8 cellular contexts compared by ENCODE assay signal in the genomic region with DNA sequence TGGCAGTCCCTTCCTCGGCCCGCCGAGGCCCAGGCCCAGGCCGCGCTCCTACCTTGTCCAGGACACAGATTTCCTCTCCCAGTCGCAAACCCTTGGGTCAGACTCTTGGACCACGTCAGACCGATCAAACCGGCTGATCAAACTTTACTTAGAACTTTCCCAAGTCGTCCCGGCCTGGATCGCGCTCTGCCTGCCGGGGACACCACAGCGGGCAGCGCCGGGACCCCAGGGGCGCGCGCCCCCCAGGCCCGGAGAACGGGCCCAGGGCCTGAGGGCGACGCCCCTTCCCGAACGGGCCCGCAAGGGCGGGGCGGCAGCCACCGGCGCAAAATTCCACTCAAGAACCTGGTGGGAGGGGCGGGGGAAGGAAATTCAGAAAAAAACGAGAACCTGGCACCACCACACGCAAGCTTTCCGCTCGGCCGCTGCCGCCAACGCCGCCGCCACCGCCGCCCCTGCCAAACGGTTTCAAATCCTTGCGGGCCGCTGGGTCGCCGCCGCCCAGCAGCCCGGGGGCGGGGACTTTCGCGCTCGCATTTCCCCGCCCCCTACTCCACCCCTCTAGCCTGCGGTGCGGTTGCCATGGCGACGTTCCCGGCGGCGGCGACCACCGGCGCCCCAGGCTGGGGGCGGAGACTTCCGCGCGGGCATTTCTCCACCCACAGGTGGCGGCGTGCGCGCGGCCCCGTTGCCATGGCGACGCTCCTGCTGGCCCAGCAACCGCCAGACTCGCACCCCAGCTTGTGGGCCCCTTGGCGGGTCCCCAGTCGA. TPM values are rescaled to one million over a fixed set of nuclear protein-coding genes. Genes with fewer than 3 reads are reported as not detected.
DNase-seq lines count a peak whose midpoint lies in the region; FAIRE-seq and TF ChIP-seq lines count a peak whose summit lies in the region.

Gene CEP112, minus strand, starts transcription at position 527 of the 771 bp plus-strand sequence.

- H3K27me3 ChIP-seq in astrocyte (ENCODE audit: insufficient read depth, low read length): no peaks in the 10 kb centered on the region
- H3K27me3 ChIP-seq in hepatocyte: no peaks in the 10 kb centered on the region
- H3K27me3 ChIP-seq in vagina: no peaks in the 10 kb centered on the region

- no peaks in the 10 kb centered on the region for H3K9me2 ChIP-seq in hepatocyte (replicated peaks; ENCODE audit: insufficient read depth)

- H3K36me3 Mint-ChIP-seq in HFFc6 (ENCODE audit: low read depth): no peaks in the 10 kb centered on the region
- no peaks in the 10 kb centered on the region for H3K36me3 Mint-ChIP-seq in astrocyte (ENCODE audit: low read depth, unreplicated experiment)

- no peaks in the 10 kb centered on the region for H3K9me3 ChIP-seq in astrocyte (ENCODE audit: insufficient read depth, low read depth, low read length)
- H3K9me3 ChIP-seq in hepatocyte (ENCODE audit: low read depth): no peaks in the 10 kb centered on the region
- no peaks in the 10 kb centered on the region for H3K9me3 ChIP-seq in vagina

- H3K4me3 Mint-ChIP-seq in HFFc6: peak within 1 kb of the TSS; percentile 91
- H3K4me3 Mint-ChIP-seq in astrocyte (ENCODE audit: unreplicated experiment): peak within 1 kb of the TSS; percentile 94

- H3K4me2 ChIP-seq in astrocyte (ENCODE audit: low read length) (peak within 1 kb of the TSS; percentile 95), hepatocyte (peak within 1 kb of the TSS; percentile 86)

- TF ChIP-seq POLR2A in vagina (IDR thresholded peaks at IDR 0.05): peak in 1 of 2 donors; percentile 22

- H3K9ac ChIP-seq in astrocyte (ENCODE audit: low read length): peak within 1 kb of the TSS; percentile 88

- H3K9me3 Mint-ChIP-seq in HFFc6: no peaks in the 10 kb centered on the region
- no peaks in the 10 kb centered on the region for H3K9me3 Mint-ChIP-seq in astrocyte (ENCODE audit: unreplicated experiment)

- peaks cover 11% of the 10 kb centered on the region for H4K20me1 ChIP-seq in astrocyte (ENCODE audit: insufficient read depth, low read length)
- H4K20me1 ChIP-seq in hepatocyte (ENCODE audit: insufficient read depth, poor library complexity, severe bottlenecking): no peaks in the 10 kb centered on the region

- peaks cover 3% of the 10 kb centered on the region for H3K79me2 ChIP-seq in astrocyte (ENCODE audit: insufficient read depth, low read length)
- H3K79me2 ChIP-seq in hepatocyte: peaks cover 17% of the 10 kb centered on the region

- FAIRE-seq in astrocyte (lab: Jason Lieb, UNC): no peak

- H3K27me3 Mint-ChIP-seq in HFFc6 (ENCODE audit: insufficient read depth) (no peaks in the 10 kb centered on the region), astrocyte (ENCODE audit: low read depth, unreplicated experiment) (no peaks in the 10 kb centered on the region)

- 1% methylated on average over 73 of the region's 81 CpGs for WGBS in hepatocyte (ENCODE audit: low lambda C conversion rate, missing lambda C conversion rate)

- intact Hi-C loops in vagina (cut with DNase I): no loop called here

- H3K36me3 ChIP-seq in astrocyte (ENCODE audit: insufficient read depth, low read length) (no peaks in the 10 kb centered on the region), hepatocyte (replicated peaks; ENCODE audit: insufficient read depth, low read depth) (no peaks in the 10 kb centered on the region), vagina (no peaks in the 10 kb centered on the region)

- H3K27ac ChIP-seq in astrocyte (ENCODE audit: low read depth, low read length) (peak within 1 kb of the TSS; percentile 56), hepatocyte (peak within 1 kb of the TSS; percentile 77), vagina (peak within 1 kb of the TSS; percentile 82)

- H3K27ac Mint-ChIP-seq in HFFc6: peak within 1 kb of the TSS; percentile 78
- peak within 1 kb of the TSS; percentile 90 for H3K27ac Mint-ChIP-seq in astrocyte (ENCODE audit: unreplicated experiment)

- peak within 1 kb of the TSS; percentile 82 for H2AFZ ChIP-seq in astrocyte (ENCODE audit: low read depth, low read length)
- peak within 1 kb of the TSS; percentile 92 for H2AFZ ChIP-seq in hepatocyte

- H3K4me3 ChIP-seq in astrocyte (ENCODE audit: insufficient read depth, low read depth, low read length) (peak within 1 kb of the TSS; percentile 75), hepatocyte (peak within 1 kb of the TSS; percentile 79), vagina (peak within 1 kb of the TSS; percentile 66 to 84)

- TF ChIP-seq CTCF in HFFc6 (IDR thresholded peaks at IDR 0.05) (peak; percentile 21; the same call in 1 of the 2 replicates), astrocyte (IDR thresholded peaks at IDR 0.05; ENCODE audit: insufficient read depth, low read depth, low read length) (no peak), hepatocyte (IDR thresholded peaks at IDR 0.05; ENCODE audit: poor library complexity) (no peak), vagina (IDR thresholded peaks at IDR 0.05) (no peak)

- peak; percentile 14 for DNase-seq in DMS79 (lab: John Stamatoyannopoulos, UW)
- DNase-seq in HFFc6: peak; percentile 20
- DNase-seq in NCI-H1417 (lab: John Stamatoyannopoulos, UW): peak; percentile 91 to 94 (median 93)
- DNase-seq in T-helper 2 cell: peak; percentile 62 to 95 (median 85)
- DNase-seq in astrocyte (ENCODE audit: low read depth): peak; percentile 42
- peak; percentile 91 for DNase-seq in hepatocyte (ENCODE audit: low spot score)
- peak; percentile 97 for DNase-seq in retina
- no peak for DNase-seq in vagina (ENCODE audit: extremely low spot score in 2 of 2)

- H3K4me1 Mint-ChIP-seq in HFFc6 (ENCODE audit: low read depth) (peaks cover 20% of the 10 kb centered on the region), astrocyte (ENCODE audit: low read depth, unreplicated experiment) (peaks cover 7% of the 10 kb centered on the region)

- H3K4me1 ChIP-seq in astrocyte (ENCODE audit: insufficient read depth, low read length) (peaks cover 16% of the 10 kb centered on the region), hepatocyte (ENCODE audit: insufficient read depth) (peaks cover 11% of the 10 kb centered on the region), vagina (peaks cover 26% of the 10 kb centered on the region)

RNA-seq across cellular contexts. Expression of gene CEP112, which starts in this region (rescaled TPM):
- 1 to 10 TPM; 5.3 to 7.7 (median 6.9) TPM for total RNA-seq in HFFc6 (2021; fragmentation: NEBNext Ultra II Directional; extraction: Animal tissue kit (Norgen Biotek cat#: 25700))
- total RNA-seq in astrocyte (13.9 and 22.1 TPM in 2 replicates), hepatocyte (6.1 and 9.7 TPM in 2 replicates), vagina (20.1 TPM)
- polyA plus RNA-seq in hepatocyte: 7.1 and 8.8 TPM in 2 replicates

Comparison
In these comparisons a context has a peak if more than half of its experiments do, and no peak if none do; other contexts are left out.
1. DNase-seq: peak in DMS79 (single experiment), HFFc6 (single experiment), NCI-H1417 (3 of 3), T-helper 2 cell (5 of 5), astrocyte (single experiment), hepatocyte (single experiment) and retina (single experiment); none in vagina (0 of 2).
2. Peak in every context shown above with its lines, with median percentiles within 50 percentile points of each other: H3K27ac ChIP-seq and H3K4me3 ChIP-seq.